ENCODE assay signal across 18 cellular contexts in the genomic region with DNA sequence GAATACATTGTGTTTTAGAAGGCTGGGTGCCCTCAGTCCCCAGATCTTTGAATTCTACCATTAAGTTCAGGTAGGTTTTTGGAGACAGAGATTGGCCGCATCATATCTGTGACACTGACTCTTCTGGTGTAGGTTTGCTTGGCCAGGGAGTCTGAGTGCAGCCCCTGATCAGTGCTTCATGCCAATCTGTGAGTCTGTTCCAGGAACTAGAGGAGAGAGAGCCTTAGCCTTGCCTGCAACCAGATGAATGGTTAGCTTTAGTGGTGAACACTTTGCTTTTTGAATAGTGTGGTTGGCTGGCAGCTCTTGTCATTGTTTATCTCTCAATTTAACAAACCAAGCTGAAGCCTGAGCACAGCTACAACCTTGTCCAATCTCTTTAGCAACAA.
"Had no signal": no experiment of that assay in that cellular context is flagged by ENCODE, and none has a peak within 500 bp of the region (broad histone marks: within the 10 kb centered on the region; RNA-seq: fewer than 3 reads in every experiment).

No MANE protein-coding gene starts in this region.

- H3K27me3 Mint-ChIP-seq: activated B cell treated with CpG ODN at 0.5 μM for 24 hours; activated naive CD8-positive, alpha-beta T cell; activated T-cell treated with anti-CD3 and anti-CD28 coated beads, Interleukin-2, amount 50 U/mL, for 24 hours; central memory CD8-positive, alpha-beta T cell had no signal

- H3K4me1 Mint-ChIP-seq: activated B cell treated with CpG ODN at 0.5 μM for 24 hours; stimulated activated effector memory CD8-positive, alpha-beta T cell treated with anti-CD3 and anti-CD28 coated beads, Interleukin-12 subunit alpha, Interleukin-12 subunit beta, amount 100 ng/mL, for 72 hours had no signal

- H3K4me1 ChIP-seq: thyroid gland had no signal

- H3K36me3 Mint-ChIP-seq: activated naive CD8-positive, alpha-beta T cell; naive thymus-derived CD4-positive, alpha-beta T cell; stimulated activated effector memory CD8-positive, alpha-beta T cell treated with anti-CD3 and anti-CD28 coated beads, Interleukin-12 subunit alpha, Interleukin-12 subunit beta, amount 100 ng/mL, for 72 hours had no signal

- H3K9me3 ChIP-seq: ascending aorta, gastroesophageal sphincter, neutrophil, right atrium auricular region, thyroid gland had no signal

- ATAC-seq: naive thymus-derived CD4-positive, alpha-beta T cell; stimulated activated effector memory CD8-positive, alpha-beta T cell treated with anti-CD3 and anti-CD28 coated beads, Interleukin-12 subunit alpha, Interleukin-12 subunit beta, amount 100 ng/mL, for 72 hours had no signal

- H3K27ac Mint-ChIP-seq: activated B cell treated with CpG ODN at 0.5 μM for 24 hours; activated naive CD8-positive, alpha-beta T cell; activated T-cell treated with anti-CD3 and anti-CD28 coated beads, Interleukin-2, amount 50 U/mL, for 24 hours; stimulated activated effector memory CD8-positive, alpha-beta T cell treated with anti-CD3 and anti-CD28 coated beads, Interleukin-12 subunit alpha, Interleukin-12 subunit beta, amount 100 ng/mL, for 72 hours had no signal

- H3K9me3 Mint-ChIP-seq: activated B cell treated with CpG ODN at 0.5 μM for 24 hours; activated T-cell treated with anti-CD3 and anti-CD28 coated beads, Interleukin-2, amount 50 U/mL, for 24 hours; central memory CD8-positive, alpha-beta T cell; naive thymus-derived CD4-positive, alpha-beta T cell; stimulated activated effector memory CD8-positive, alpha-beta T cell treated with anti-CD3 and anti-CD28 coated beads, Interleukin-12 subunit alpha, Interleukin-12 subunit beta, amount 100 ng/mL, for 72 hours had no signal

- H3K4me3 ChIP-seq: ascending aorta, gastroesophageal sphincter, lung, right atrium auricular region, skin epidermis, thyroid gland had no signal

- H3K4me3 Mint-ChIP-seq: activated B cell treated with CpG ODN at 0.5 μM for 24 hours; activated naive CD8-positive, alpha-beta T cell; activated T-cell treated with anti-CD3 and anti-CD28 coated beads, Interleukin-2, amount 50 U/mL, for 24 hours; central memory CD8-positive, alpha-beta T cell; stimulated activated effector memory CD8-positive, alpha-beta T cell treated with anti-CD3 and anti-CD28 coated beads, Interleukin-12 subunit alpha, Interleukin-12 subunit beta, amount 100 ng/mL, for 72 hours had no signal

- H3K36me3 ChIP-seq: ascending aorta, gastroesophageal sphincter, neutrophil, right atrium auricular region, thyroid gland had no signal

- DNase-seq: activated B cell treated with CpG ODN at 0.5 μM for 24 hours; activated CD4-positive, alpha-beta T cell treated with anti-CD3 and anti-CD28 coated beads, Interleukin-2, amount 50 U/mL, for 1 hour; activated effector memory CD4-positive, alpha-beta T cell treated with Interleukin-2 at 50 U/mL for 16 hours; activated T-cell treated with anti-CD3 and anti-CD28 coated beads, Interleukin-2, amount 50 U/mL, for 24 hours; cortex of kidney; effector CD8-positive, alpha-beta T cell; naive thymus-derived CD4-positive, alpha-beta T cell; thyroid gland had no signal

- H3K27ac ChIP-seq: gastroesophageal sphincter, neutrophil, thyroid gland had no signal

- FAIRE-seq: urothelium cell line had no signal

- H3K27me3 ChIP-seq: ascending aorta, gastroesophageal sphincter, neutrophil, right atrium auricular region, thyroid gland had no signal
